In the genomic region with DNA sequence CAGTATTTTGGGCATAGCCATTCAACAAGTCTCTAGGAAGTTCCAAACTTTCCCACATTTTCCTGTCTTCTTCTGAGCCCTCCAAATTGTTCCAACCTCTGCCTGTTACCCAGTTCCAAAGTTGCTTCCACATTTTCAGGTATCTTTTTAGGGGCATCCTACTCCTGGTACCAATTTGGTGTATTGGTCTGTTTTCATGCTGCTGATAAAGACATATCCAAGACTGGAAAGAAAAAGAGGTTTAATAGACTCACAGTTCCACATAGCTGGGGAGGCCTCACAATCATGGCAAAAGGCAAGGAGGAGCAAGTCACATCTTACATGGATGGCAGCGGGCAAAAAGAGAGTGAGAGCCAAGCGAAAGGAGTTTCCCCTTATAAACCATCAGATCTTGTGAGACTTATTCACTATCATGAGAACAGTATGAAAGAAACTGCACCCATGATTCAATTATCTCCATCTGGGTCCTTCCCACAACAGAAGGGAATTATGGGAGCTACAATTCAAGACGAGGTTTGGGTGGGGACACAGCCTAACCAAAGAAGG, we compare ENCODE assay signal across 3 cellular contexts. TPM values are rescaled to one million over a fixed set of nuclear protein-coding genes. Genes with fewer than 3 reads are reported as not detected.
"Had no signal": no experiment of that assay in that cellular context is flagged by ENCODE, and none has a peak within 500 bp of the region (broad histone marks: within the 10 kb centered on the region; RNA-seq: fewer than 3 reads in every experiment).

No MANE protein-coding gene starts in this region.

RNA-seq across cellular contexts. Expression of a gene that starts 43.1 kb away (rescaled TPM):
- total RNA-seq: HT-29, IMR-90 had no signal
- polyA plus RNA-seq: IgD-negative memory B cell, IMR-90 had no signal
